Comparison of ENCODE assay signal across 20 cellular contexts in the genomic region with DNA sequence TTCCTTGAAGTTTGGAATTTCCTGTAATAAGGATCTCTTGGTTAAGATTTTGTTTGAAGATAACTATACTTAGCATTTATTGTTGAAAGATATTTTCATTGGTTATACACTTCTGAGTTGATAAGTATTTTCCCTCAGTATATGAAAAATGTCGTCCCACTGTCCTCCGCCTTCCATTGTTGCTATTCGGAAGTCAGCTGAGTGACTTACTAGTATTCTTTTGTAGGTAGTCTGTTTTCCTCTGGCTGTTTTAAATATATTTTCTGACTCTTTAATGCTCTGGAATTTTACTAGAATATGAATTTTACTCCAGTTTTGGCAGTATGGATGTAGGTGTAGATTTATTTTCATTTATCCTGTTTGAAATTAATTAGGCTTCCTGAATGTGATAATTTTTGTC.
"Had no signal": no experiment of that assay in that cellular context is flagged by ENCODE, and none has a peak within 500 bp of the region (broad histone marks: within the 10 kb centered on the region; RNA-seq: fewer than 3 reads in every experiment).

No MANE protein-coding gene starts in this region.

- H3K4me3 ChIP-seq: cardiac muscle cell, esophagus muscularis mucosa, gastroesophageal sphincter, heart right ventricle, upper lobe of right lung had no signal

- H3K27ac Mint-ChIP-seq: activated B cell treated with CpG ODN at 0.5 μM for 24 hours; activated CD4-positive, alpha-beta memory T cell treated with anti-CD3 and anti-CD28 coated beads for 36 hours; activated naive CD8-positive, alpha-beta T cell treated with anti-CD3 and anti-CD28 coated beads for 36 hours; nephron had no signal

- H3K27me3 Mint-ChIP-seq: activated B cell treated with CpG ODN at 0.5 μM for 24 hours; activated CD4-positive, alpha-beta memory T cell treated with anti-CD3 and anti-CD28 coated beads for 36 hours had no signal

- H3K4me1 ChIP-seq: esophagus muscularis mucosa, gastroesophageal sphincter, upper lobe of right lung had no signal

- H3K36me3 Mint-ChIP-seq: activated CD4-positive, alpha-beta memory T cell treated with anti-CD3 and anti-CD28 coated beads for 36 hours; activated naive CD8-positive, alpha-beta T cell treated with anti-CD3 and anti-CD28 coated beads for 36 hours had no signal

- DNase-seq: activated B cell treated with CpG ODN at 0.5 μM for 24 hours; activated CD4-positive, alpha-beta memory T cell treated with anti-CD3 and anti-CD28 coated beads for 36 hours; activated CD4-positive, alpha-beta T cell treated with anti-CD3 and anti-CD28 coated beads for 4 hours; activated naive CD4-positive, alpha-beta T cell; activated naive CD8-positive, alpha-beta T cell treated with anti-CD3 and anti-CD28 coated beads for 36 hours; amygdala; dermis blood vessel endothelial cell; effector memory CD4-positive, alpha-beta T cell; heart right ventricle; nucleus accumbens; retina; stimulated activated CD4-positive, alpha-beta T cell treated with anti-CD3 and anti-CD28 coated beads, Interleukin-12 subunit alpha, Interleukin-12 subunit beta, amount 100 ng/mL, for 4 hours; stimulated activated CD4-positive, alpha-beta T cell treated with anti-CD3 and anti-CD28 coated beads, Interleukin-1b, Interleukin-23, amount 100 ng/mL, for 48 hours; stimulated activated CD8-positive, alpha-beta memory T cell treated with anti-CD3 and anti-CD28 coated beads, Interleukin-4, amount 100 ng/mL, for 48 hours; stimulated activated naive CD4-positive, alpha-beta T cell; upper lobe of right lung had no signal

- ATAC-seq: gastroesophageal sphincter, heart right ventricle, upper lobe of right lung had no signal

- H3K4me1 Mint-ChIP-seq: activated B cell treated with CpG ODN at 0.5 μM for 24 hours had no signal

- H3K27ac ChIP-seq: cardiac muscle cell, esophagus muscularis mucosa, gastroesophageal sphincter, heart right ventricle, upper lobe of right lung had no signal

- H3K36me3 ChIP-seq: cardiac muscle cell, esophagus muscularis mucosa, gastroesophageal sphincter, heart right ventricle, upper lobe of right lung had no signal

- H3K4me3 Mint-ChIP-seq: activated B cell treated with CpG ODN at 0.5 μM for 24 hours; activated CD4-positive, alpha-beta memory T cell treated with anti-CD3 and anti-CD28 coated beads for 36 hours; activated naive CD8-positive, alpha-beta T cell treated with anti-CD3 and anti-CD28 coated beads for 36 hours; nephron had no signal

- H3K27me3 ChIP-seq: cardiac muscle cell, esophagus muscularis mucosa, gastroesophageal sphincter, heart right ventricle, upper lobe of right lung had no signal
